In the genomic region with DNA sequence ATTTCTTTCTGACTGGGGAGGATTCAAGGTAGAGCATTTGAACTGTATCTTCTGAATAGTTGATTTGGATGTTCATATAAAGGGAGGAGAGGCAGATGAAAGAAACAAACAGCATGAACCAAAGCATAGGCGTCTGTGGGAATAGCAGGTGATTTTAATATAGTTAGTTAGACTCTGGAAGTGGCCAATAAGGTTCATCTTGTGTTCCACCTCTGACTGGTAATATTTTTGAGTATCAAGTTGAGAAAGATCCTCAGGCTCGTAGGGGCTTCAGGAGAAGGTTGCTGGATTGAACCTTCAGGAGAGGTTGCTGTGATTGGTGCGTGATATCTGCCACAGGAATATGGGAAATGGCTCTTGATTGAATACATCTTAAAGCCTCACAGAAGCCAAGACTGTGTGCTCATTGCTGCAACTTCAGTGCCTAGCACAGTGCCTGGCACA, we compare ENCODE assay signal across 2 cellular contexts.
TF ChIP-seq lines count a peak whose summit lies in the region.

No MANE protein-coding gene starts in this region.

TF ChIP-seq in GM23338, 12 proteins besides CTCF, POLR2A, EP300 and RAD21 (continues in another document):
- TF ChIP-seq EZH2phosphoT487 (IDR thresholded peaks at IDR 0.05; ENCODE audit: unreplicated experiment) (no peak), EZH2 (IDR thresholded peaks at IDR 0.05; ENCODE audit: low read depth, unreplicated experiment) (no peak), NANOG (IDR thresholded peaks at IDR 0.05; ENCODE audit: borderline replicate concordance) (no peak), JUNB (IDR thresholded peaks at IDR 0.05; ENCODE audit: unreplicated experiment) (no peak), POLR2AphosphoS5 (IDR thresholded peaks at IDR 0.05; ENCODE audit: low read depth) (no peak), ZNF331 (CRISPR knock-in tag; IDR thresholded peaks at IDR 0.05; ENCODE audit: low read depth) (no peak), CREB1 (CRISPR knock-in tag; IDR thresholded peaks at IDR 0.05; ENCODE audit: low read depth) (no peak), STAT1 (IDR thresholded peaks at IDR 0.05; ENCODE audit: unreplicated experiment) (no peak), ZNF462 (CRISPR knock-in tag; IDR thresholded peaks at IDR 0.05) (no peak), ETS1 (IDR thresholded peaks at IDR 0.05) (no peak), ZNF114 (CRISPR knock-in tag; IDR thresholded peaks at IDR 0.05) (no peak)

TF ChIP-seq in HepG2, 621 proteins besides CTCF, POLR2A, EP300 and RAD21:
- TF ChIP-seq POLR2G (IDR thresholded peaks at IDR 0.05; ENCODE audit: low read depth, low read length) (peak; percentile 66), NR2F2 (IDR thresholded peaks at IDR 0.05; ENCODE audit: borderline replicate concordance, low read depth) (no peak), KLF12 (CRISPR knock-in tag; IDR thresholded peaks at IDR 0.05; ENCODE audit: borderline replicate concordance) (no peak), JUNB (CRISPR knock-in tag; IDR thresholded peaks at IDR 0.05; ENCODE audit: borderline replicate concordance) (no peak), RBM22 (optimal IDR thresholded peaks at IDR 0.05; ENCODE audit: low read length) (peak; percentile 94), SKIL (CRISPR knock-in tag; IDR thresholded peaks at IDR 0.05; ENCODE audit: borderline replicate concordance) (no peak), XRCC5 (optimal IDR thresholded peaks at IDR 0.05; ENCODE audit: low read length) (no peak), POLR2AphosphoS2 (IDR thresholded peaks at IDR 0.05; ENCODE audit: low read depth, low read length) (peak; percentile 30; the same call in 1 of the 2 replicates), ZNF724P (CRISPR knock-in tag; IDR thresholded peaks at IDR 0.05; ENCODE audit: borderline replicate concordance) (no peak), ATM (IDR thresholded peaks at IDR 0.05; ENCODE audit: borderline replicate concordance) (no peak), NFE2L2 (IDR thresholded peaks at IDR 0.05; ENCODE audit: low read length) (no peak), PAF1 (CRISPR knock-in tag; IDR thresholded peaks at IDR 0.05) (peak; percentile 13; the same call in 1 of the 2 replicates)
- TF ChIP-seq, protein P1, sequence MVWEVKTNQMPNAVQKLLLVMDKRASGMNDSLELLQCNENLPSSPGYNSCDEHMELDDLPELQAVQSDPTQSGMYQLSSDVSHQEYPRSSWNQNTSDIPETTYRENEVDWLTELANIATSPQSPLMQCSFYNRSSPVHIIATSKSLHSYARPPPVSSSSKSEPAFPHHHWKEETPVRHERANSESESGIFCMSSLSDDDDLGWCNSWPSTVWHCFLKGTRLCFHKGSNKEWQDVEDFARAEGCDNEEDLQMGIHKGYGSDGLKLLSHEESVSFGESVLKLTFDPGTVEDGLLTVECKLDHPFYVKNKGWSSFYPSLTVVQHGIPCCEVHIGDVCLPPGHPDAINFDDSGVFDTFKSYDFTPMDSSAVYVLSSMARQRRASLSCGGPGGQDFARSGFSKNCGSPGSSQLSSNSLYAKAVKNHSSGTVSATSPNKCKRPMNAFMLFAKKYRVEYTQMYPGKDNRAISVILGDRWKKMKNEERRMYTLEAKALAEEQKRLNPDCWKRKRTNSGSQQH (CRISPR knock-in tag; IDR thresholded peaks at IDR 0.05; ENCODE audit: low read depth) = no peak
- TF ChIP-seq, protein P2, sequence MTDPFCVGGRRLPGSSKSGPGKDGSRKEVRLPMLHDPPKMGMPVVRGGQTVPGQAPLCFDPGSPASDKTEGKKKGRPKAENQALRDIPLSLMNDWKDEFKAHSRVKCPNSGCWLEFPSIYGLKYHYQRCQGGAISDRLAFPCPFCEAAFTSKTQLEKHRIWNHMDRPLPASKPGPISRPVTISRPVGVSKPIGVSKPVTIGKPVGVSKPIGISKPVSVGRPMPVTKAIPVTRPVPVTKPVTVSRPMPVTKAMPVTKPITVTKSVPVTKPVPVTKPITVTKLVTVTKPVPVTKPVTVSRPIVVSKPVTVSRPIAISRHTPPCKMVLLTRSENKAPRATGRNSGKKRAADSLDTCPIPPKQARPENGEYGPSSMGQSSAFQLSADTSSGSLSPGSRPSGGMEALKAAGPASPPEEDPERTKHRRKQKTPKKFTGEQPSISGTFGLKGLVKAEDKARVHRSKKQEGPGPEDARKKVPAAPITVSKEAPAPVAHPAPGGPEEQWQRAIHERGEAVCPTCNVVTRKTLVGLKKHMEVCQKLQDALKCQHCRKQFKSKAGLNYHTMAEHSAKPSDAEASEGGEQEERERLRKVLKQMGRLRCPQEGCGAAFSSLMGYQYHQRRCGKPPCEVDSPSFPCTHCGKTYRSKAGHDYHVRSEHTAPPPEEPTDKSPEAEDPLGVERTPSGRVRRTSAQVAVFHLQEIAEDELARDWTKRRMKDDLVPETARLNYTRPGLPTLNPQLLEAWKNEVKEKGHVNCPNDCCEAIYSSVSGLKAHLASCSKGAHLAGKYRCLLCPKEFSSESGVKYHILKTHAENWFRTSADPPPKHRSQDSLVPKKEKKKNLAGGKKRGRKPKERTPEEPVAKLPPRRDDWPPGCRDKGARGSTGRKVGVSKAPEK (CRISPR knock-in tag; IDR thresholded peaks at IDR 0.05; ENCODE audit: borderline replicate concordance) = no peak
- TF ChIP-seq, protein P3, sequence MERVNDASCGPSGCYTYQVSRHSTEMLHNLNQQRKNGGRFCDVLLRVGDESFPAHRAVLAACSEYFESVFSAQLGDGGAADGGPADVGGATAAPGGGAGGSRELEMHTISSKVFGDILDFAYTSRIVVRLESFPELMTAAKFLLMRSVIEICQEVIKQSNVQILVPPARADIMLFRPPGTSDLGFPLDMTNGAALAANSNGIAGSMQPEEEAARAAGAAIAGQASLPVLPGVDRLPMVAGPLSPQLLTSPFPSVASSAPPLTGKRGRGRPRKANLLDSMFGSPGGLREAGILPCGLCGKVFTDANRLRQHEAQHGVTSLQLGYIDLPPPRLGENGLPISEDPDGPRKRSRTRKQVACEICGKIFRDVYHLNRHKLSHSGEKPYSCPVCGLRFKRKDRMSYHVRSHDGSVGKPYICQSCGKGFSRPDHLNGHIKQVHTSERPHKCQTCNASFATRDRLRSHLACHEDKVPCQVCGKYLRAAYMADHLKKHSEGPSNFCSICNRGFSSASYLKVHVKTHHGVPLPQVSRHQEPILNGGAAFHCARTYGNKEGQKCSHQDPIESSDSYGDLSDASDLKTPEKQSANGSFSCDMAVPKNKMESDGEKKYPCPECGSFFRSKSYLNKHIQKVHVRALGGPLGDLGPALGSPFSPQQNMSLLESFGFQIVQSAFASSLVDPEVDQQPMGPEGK (CRISPR knock-in tag; IDR thresholded peaks at IDR 0.05) = no peak
